ENCODE assay signal across 14 cellular contexts in the genomic region with DNA sequence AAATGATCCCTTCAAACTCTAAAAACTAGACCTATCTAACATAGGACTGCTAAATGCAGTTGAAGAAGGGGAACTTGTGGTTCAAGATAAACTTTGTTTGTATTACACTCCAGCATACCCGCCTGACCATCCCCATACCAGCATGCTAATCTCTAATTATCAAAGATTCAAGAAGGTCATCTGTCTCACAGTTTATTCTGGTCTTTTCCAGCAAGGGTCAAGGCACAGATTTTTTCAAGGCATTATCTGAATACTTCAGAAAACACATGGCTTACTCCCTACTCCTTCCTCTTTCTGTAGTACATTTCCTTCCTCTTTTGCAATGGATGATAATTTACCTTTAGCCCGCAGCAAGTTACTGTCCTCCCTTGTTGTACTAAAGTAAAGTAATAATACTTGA.
"Had no signal": no experiment of that assay in that cellular context is flagged by ENCODE, and none has a peak within 500 bp of the region (broad histone marks: within the 10 kb centered on the region; RNA-seq: fewer than 3 reads in every experiment).

No MANE protein-coding gene starts in this region.

- H3K27ac ChIP-seq: esophagus squamous epithelium, right atrium auricular region, skin epidermis had no signal

- H3K4me1 ChIP-seq: esophagus squamous epithelium, right atrium auricular region had no signal

- H3K36me3 Mint-ChIP-seq: activated CD8-positive, alpha-beta memory T cell treated with anti-CD3 and anti-CD28 coated beads, Interleukin-2, amount 10 ng/mL, durations not matched to agents 7 days and 5 days; activated naive CD8-positive, alpha-beta T cell treated with anti-CD3 and anti-CD28 coated beads, Interleukin-2, amount 10 ng/mL, durations not matched to agents 7 days and 5 days; natural killer cell had no signal

- H3K9me3 ChIP-seq: esophagus squamous epithelium, right atrium auricular region had no signal

- H3K27me3 ChIP-seq: esophagus squamous epithelium, right atrium auricular region had no signal

- FAIRE-seq: urothelium cell line had no signal

- H3K4me1 Mint-ChIP-seq: activated CD8-positive, alpha-beta memory T cell treated with anti-CD3 and anti-CD28 coated beads, Interleukin-2, amount 10 ng/mL, durations not matched to agents 7 days and 5 days; activated naive CD8-positive, alpha-beta T cell treated with anti-CD3 and anti-CD28 coated beads, Interleukin-2, amount 10 ng/mL, durations not matched to agents 7 days and 5 days; natural killer cell had no signal

- ATAC-seq: activated CD8-positive, alpha-beta memory T cell treated with anti-CD3 and anti-CD28 coated beads, Interleukin-2, amount 10 ng/mL, durations not matched to agents 7 days and 5 days; natural killer cell had no signal

- DNase-seq: activated CD4-positive, alpha-beta T cell treated with anti-CD3 and anti-CD28 coated beads, Interleukin-2, amount 50 U/mL, for 4 hours; activated CD4-positive, CD25-positive, alpha-beta regulatory T cell treated with anti-CD3 and anti-CD28 coated beads, Interleukin-2, amount 50 U/mL, for 72 hours; activated CD8-positive, alpha-beta memory T cell treated with anti-CD3 and anti-CD28 coated beads, Interleukin-2, amount 10 ng/mL, durations not matched to agents 7 days and 5 days; activated naive CD8-positive, alpha-beta T cell treated with anti-CD3 and anti-CD28 coated beads, Interleukin-2, amount 10 ng/mL, durations not matched to agents 7 days and 5 days; activated T-cell treated with anti-CD3 and anti-CD28 coated beads, Interleukin-2, amount 50 U/mL, for 48 hours; aorta; esophagus squamous epithelium; foreskin fibroblast; natural killer cell; nucleus accumbens; stimulated activated CD4-positive, alpha-beta T cell treated with anti-CD3 and anti-CD28 coated beads, Interleukin-4, amount 100 ng/mL, for 4 hours had no signal

- H3K27ac Mint-ChIP-seq: activated CD8-positive, alpha-beta memory T cell treated with anti-CD3 and anti-CD28 coated beads, Interleukin-2, amount 10 ng/mL, durations not matched to agents 7 days and 5 days; activated naive CD8-positive, alpha-beta T cell treated with anti-CD3 and anti-CD28 coated beads, Interleukin-2, amount 10 ng/mL, durations not matched to agents 7 days and 5 days; natural killer cell had no signal

- H3K36me3 ChIP-seq: esophagus squamous epithelium, right atrium auricular region had no signal

- H3K4me3 ChIP-seq: esophagus squamous epithelium, right atrium auricular region, skin epidermis had no signal

- H3K4me3 Mint-ChIP-seq: activated CD8-positive, alpha-beta memory T cell treated with anti-CD3 and anti-CD28 coated beads, Interleukin-2, amount 10 ng/mL, durations not matched to agents 7 days and 5 days; activated naive CD8-positive, alpha-beta T cell treated with anti-CD3 and anti-CD28 coated beads, Interleukin-2, amount 10 ng/mL, durations not matched to agents 7 days and 5 days; natural killer cell had no signal
